28 cellular contexts compared by ENCODE assay signal in the genomic region with DNA sequence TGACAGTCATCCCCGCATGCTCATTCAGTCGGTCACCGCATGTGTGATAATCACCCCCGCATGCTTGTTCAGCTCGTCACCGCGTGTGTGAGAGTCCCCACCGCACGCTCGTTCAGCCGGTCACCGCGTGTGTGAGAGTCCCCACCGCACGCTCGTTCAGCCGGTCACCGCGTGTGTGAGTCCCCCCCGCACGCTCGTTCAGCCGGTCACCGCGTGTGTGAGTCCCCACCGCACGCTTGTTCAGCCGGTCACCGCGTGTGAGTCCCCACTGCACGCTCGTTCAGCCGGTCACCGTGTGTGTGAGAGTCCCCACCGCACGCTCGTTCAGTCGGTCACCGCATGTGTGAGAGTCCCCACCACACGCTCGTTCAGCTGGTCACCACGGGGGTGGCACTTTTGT.
"Had no signal": no experiment of that assay in that cellular context is flagged by ENCODE, and none has a peak within 500 bp of the region (broad histone marks: within the 10 kb centered on the region; RNA-seq: fewer than 3 reads in every experiment).

No MANE protein-coding gene starts in this region.

- H3K9me3 Mint-ChIP-seq: activated CD8-positive, alpha-beta T cell treated with anti-CD3 and anti-CD28 coated beads for 36 hours; activated naive CD4-positive, alpha-beta T cell treated with anti-CD3 and anti-CD28 coated beads for 36 hours; activated naive CD8-positive, alpha-beta T cell treated with anti-CD3 and anti-CD28 coated beads for 36 hours; naive thymus-derived CD8-positive, alpha-beta T cell; neural progenitor cell had no signal

- H3K4me3 Mint-ChIP-seq: activated naive CD4-positive, alpha-beta T cell treated with anti-CD3 and anti-CD28 coated beads for 36 hours; activated naive CD8-positive, alpha-beta T cell treated with anti-CD3 and anti-CD28 coated beads for 36 hours; neural progenitor cell had no signal

- H3K4me3 ChIP-seq: adrenal gland, body of pancreas, esophagus squamous epithelium, heart right ventricle, left lung, lower lobe of right lung, neural progenitor cell, right atrium auricular region, spleen, suprapubic skin, tibial artery had no signal

- H3K4me2 ChIP-seq: neural progenitor cell had no signal

- DNase-seq: activated CD4-positive, alpha-beta T cell treated with anti-CD3 and anti-CD28 coated beads, Interleukin-2, amount 50 U/mL, for 1 hour; activated CD4-positive, CD25-positive, alpha-beta regulatory T cell treated with anti-CD3 and anti-CD28 coated beads, Interleukin-2, amount 50 U/mL, for 72 hours; activated CD8-positive, alpha-beta T cell treated with anti-CD3 and anti-CD28 coated beads for 36 hours; activated naive CD4-positive, alpha-beta T cell treated with anti-CD3 and anti-CD28 coated beads for 36 hours; activated naive CD8-positive, alpha-beta T cell treated with anti-CD3 and anti-CD28 coated beads for 36 hours; activated T-cell treated with anti-CD3 and anti-CD28 coated beads, Interleukin-2, amount 50 U/mL, for 48 hours; adrenal gland; aorta; body of pancreas; dermis blood vessel endothelial cell; effector CD4-positive, alpha-beta T cell; esophagus squamous epithelium; foreskin melanocyte; heart right ventricle; left lung; lower lobe of right lung; mesenchymal stem cell; naive thymus-derived CD8-positive, alpha-beta T cell; spleen; stimulated activated naive CD4-positive, alpha-beta T cell; T-helper 2 cell; tibial artery had no signal

- H3K36me3 ChIP-seq: adrenal gland, neural progenitor cell, suprapubic skin had no signal

- H3K27ac Mint-ChIP-seq: activated CD8-positive, alpha-beta T cell treated with anti-CD3 and anti-CD28 coated beads for 36 hours; activated naive CD4-positive, alpha-beta T cell treated with anti-CD3 and anti-CD28 coated beads for 36 hours; activated naive CD8-positive, alpha-beta T cell treated with anti-CD3 and anti-CD28 coated beads for 36 hours; naive thymus-derived CD8-positive, alpha-beta T cell; neural progenitor cell had no signal

- H3K9me3 ChIP-seq: adrenal gland, body of pancreas, esophagus squamous epithelium, heart right ventricle, left lung, lower lobe of right lung, right atrium auricular region, spleen, suprapubic skin, tibial artery had no signal

- FAIRE-seq: colon, endometrium had no signal

- H3K27me3 ChIP-seq: adrenal gland, body of pancreas, esophagus squamous epithelium, heart right ventricle, left lung, neural progenitor cell, right atrium auricular region, spleen, suprapubic skin, tibial artery had no signal

- ATAC-seq: activated CD8-positive, alpha-beta T cell treated with anti-CD3 and anti-CD28 coated beads for 36 hours; body of pancreas; heart right ventricle; left lung; lower lobe of right lung; naive thymus-derived CD8-positive, alpha-beta T cell had no signal

- H2AFZ ChIP-seq: neural progenitor cell had no signal

- H3K27me3 Mint-ChIP-seq: activated CD8-positive, alpha-beta T cell treated with anti-CD3 and anti-CD28 coated beads for 36 hours; activated naive CD8-positive, alpha-beta T cell treated with anti-CD3 and anti-CD28 coated beads for 36 hours; naive thymus-derived CD8-positive, alpha-beta T cell had no signal

- H3K9ac ChIP-seq: neural progenitor cell had no signal

- H3K27ac ChIP-seq: adrenal gland, body of pancreas, epithelial cell of prostate, esophagus squamous epithelium, heart right ventricle, left lung, lower lobe of right lung, neural progenitor cell, right atrium auricular region, spleen, suprapubic skin, tibial artery had no signal
